2 cellular contexts compared by ENCODE assay signal in the genomic region with DNA sequence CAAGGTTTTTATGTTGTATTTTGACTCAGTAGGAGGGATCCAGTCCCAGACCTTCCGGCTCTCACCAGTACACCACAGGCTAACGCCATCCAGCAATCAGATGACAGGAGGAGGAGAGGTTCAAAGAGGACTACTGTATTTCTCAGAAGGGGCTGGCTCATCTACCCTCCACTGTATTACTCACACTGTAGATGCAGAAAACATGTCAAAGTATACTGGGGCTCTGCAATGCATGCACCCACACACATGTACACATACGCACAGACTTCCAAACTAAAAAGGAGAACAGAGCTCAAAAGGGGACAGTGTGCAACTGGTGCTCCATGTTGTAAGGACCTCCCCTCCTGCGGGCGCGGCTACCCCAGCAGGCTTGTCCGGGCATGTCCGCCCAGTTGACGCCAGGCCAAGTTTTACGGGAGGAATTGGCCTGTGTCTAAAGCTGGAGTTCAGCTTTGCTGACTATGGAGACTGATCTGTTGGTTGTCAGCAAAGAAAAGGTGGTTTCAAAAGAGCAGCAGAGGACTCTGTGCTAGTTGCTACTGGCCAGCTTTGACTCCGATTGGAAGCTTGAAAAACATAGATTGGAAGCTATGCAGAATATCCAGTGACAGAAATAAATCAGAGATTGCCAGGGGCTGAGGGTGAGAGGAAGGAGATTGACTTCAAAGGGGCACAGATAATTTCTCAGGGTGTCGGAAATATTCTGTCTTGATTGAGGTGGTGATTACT.
A peak's percentile ranks its signal among the peaks of the same experiment; 100 is the strongest.
TF ChIP-seq lines count a peak whose summit lies in the region.

No MANE protein-coding gene starts in this region.

TF ChIP-seq in IMR-90, 13 proteins besides CTCF, POLR2A, EP300 and RAD21:
- TF ChIP-seq RFX5 (IDR thresholded peaks at IDR 0.05; ENCODE audit: low read depth, low read length): no peak
- TF ChIP-seq ELK1 (IDR thresholded peaks at IDR 0.05; ENCODE audit: borderline replicate concordance, low read depth, low read length): no peak
- peak; percentile 35; the same call in 1 of the 2 replicates for TF ChIP-seq MAFK (IDR thresholded peaks at IDR 0.05; ENCODE audit: low read depth, low read length)
- TF ChIP-seq, protein P1, sequence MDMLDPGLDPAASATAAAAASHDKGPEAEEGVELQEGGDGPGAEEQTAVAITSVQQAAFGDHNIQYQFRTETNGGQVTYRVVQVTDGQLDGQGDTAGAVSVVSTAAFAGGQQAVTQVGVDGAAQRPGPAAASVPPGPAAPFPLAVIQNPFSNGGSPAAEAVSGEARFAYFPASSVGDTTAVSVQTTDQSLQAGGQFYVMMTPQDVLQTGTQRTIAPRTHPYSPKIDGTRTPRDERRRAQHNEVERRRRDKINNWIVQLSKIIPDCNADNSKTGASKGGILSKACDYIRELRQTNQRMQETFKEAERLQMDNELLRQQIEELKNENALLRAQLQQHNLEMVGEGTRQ (IDR thresholded peaks at IDR 0.05; ENCODE audit: low read depth, low read length): no peak

TF ChIP-seq in endothelial cell of umbilical vein, 7 proteins besides CTCF, POLR2A, EP300 and RAD21:
- no peak for TF ChIP-seq FOS (IDR thresholded peaks at IDR 0.05; ENCODE audit: borderline replicate concordance, insufficient read depth, low read length)
- TF ChIP-seq, protein P2, sequence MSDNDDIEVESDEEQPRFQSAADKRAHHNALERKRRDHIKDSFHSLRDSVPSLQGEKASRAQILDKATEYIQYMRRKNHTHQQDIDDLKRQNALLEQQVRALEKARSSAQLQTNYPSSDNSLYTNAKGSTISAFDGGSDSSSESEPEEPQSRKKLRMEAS (IDR thresholded peaks at IDR 0.05; ENCODE audit: insufficient read depth, insufficient read length): no peak
- TF ChIP-seq EZH2 (IDR thresholded peaks at IDR 0.05; ENCODE audit: borderline replicate concordance, low read depth, low read length, severe bottlenecking): no peak
- TF ChIP-seq GATA2 (IDR thresholded peaks at IDR 0.05; ENCODE audit: insufficient read depth, insufficient read length, low read depth, low read length): no peak
- no peak for TF ChIP-seq POLR2AphosphoS5 (IDR thresholded peaks at IDR 0.05; ENCODE audit: insufficient read depth, low read depth, low read length)
- TF ChIP-seq JUN (IDR thresholded peaks at IDR 0.05; ENCODE audit: borderline replicate concordance, insufficient read depth, insufficient read length, low read depth): no peak
- no peak for TF ChIP-seq MYC (IDR thresholded peaks at IDR 0.05; ENCODE audit: low read depth, low read length)
TF ChIP-seq in endothelial cell of umbilical vein: peak in this region for 0.
